In the genomic region with DNA sequence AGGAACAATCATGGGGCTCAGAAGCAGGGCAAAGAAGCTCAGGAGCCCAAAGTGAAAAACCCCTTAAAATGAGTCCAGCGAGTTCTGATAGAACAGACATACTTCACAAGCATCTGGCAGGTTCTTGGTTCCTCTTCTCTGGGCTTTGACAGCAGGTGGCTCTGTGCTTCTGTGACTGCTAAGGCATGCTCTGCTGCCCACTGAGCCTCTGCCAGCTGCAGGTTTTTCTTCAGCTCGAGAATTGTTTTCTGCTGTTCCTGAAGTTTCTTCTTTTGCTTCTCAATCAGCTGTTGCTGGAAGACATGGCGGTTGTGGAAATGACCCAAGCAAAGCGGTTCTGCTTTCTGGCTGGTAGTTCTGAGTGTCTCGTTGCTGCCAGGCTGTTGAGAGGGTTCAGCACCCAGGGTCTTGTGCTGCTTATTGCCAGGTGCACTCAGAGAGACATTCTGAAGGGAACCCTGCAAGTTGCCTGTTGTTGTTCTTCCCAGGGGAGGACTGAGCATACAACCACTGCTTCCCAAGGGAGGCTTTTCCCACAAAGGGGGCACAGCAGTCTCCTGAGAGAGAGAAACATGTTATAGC, we compare ENCODE assay signal across 15 cellular contexts. TPM values are rescaled to one million over a fixed set of nuclear protein-coding genes. Genes with fewer than 3 reads are reported as not detected.
A peak's percentile ranks its signal among the peaks of the same experiment; 100 is the strongest.
DNase-seq lines count a peak whose midpoint lies in the region; ATAC-seq, FAIRE-seq and TF ChIP-seq lines count a peak whose summit lies in the region.
"Had no signal": no experiment of that assay in that cellular context is flagged by ENCODE, and none has a peak within 500 bp of the region (broad histone marks: within the 10 kb centered on the region; RNA-seq: fewer than 3 reads in every experiment).

No MANE protein-coding gene starts in this region.

- H3K27me3 ChIP-seq in SU-DHL-6 (ENCODE audit: low read length): no peaks in the 10 kb centered on the region
- H3K27me3 ChIP-seq: tibial nerve had no signal

- H3K9me3 ChIP-seq in SU-DHL-6 (ENCODE audit: insufficient read depth, low read length): no peaks in the 10 kb centered on the region
- H3K9me3 ChIP-seq: tibial nerve had no signal

- peak; percentile 83 for ATAC-seq in GM21367 (IDR thresholded peaks at IDR 0.05; ENCODE audit: unreplicated experiment)
- peak; percentile 63 for ATAC-seq in HG03060 (IDR thresholded peaks at IDR 0.05; ENCODE audit: low read depth, unreplicated experiment)
- ATAC-seq: T-cell had no signal

- H2AFZ ChIP-seq in SU-DHL-6 (ENCODE audit: low read depth, low read length, severe bottlenecking): peak overlapping the region; percentile 3

- TF ChIP-seq CTCF in SU-DHL-6 (IDR thresholded peaks at IDR 0.05; ENCODE audit: insufficient read depth, low read length, poor library complexity, severe bottlenecking): peak; percentile 23

- in situ Hi-C loops in G401 (cut with HindIII; ENCODE audit: low sequenced_read_pairs): no loop called here

- no peaks in the 10 kb centered on the region for H3K79me2 ChIP-seq in SU-DHL-6 (ENCODE audit: insufficient read depth, low read length)

- H3K4me2 ChIP-seq in SU-DHL-6 (ENCODE audit: low read depth, low read length, poor library complexity, severe bottlenecking): peak overlapping the region; percentile 46

- peak overlapping the region; percentile 11; the same call in 1 of the 2 replicates for H3K9ac ChIP-seq in SU-DHL-6 (ENCODE audit: low read length)

- no peaks in the 10 kb centered on the region for H3F3A ChIP-seq in SU-DHL-6 (ENCODE audit: insufficient read depth)

- DNase-seq in GM18507 (ENCODE audit: extremely low spot score, insufficient read length, low read depth) (no peak), SKM-1 treated with dmso at 0.1 percent for 144 hours (lab: John Stamatoyannopoulos, UW; ENCODE audit: unreplicated experiment) (no peak), medulla oblongata (ENCODE audit: extremely low spot score) (no peak), G401 (ENCODE audit: low spot score) (no peak), putamen (ENCODE audit: low spot score) (no peak)
- DNase-seq: CD4-positive, CD25-positive, alpha-beta regulatory T cell; IMR-90; stimulated activated CD4-positive, alpha-beta T cell treated with anti-CD3 and anti-CD28 coated beads, Interleukin-4, amount 100 ng/mL, for 4 hours had no signal

- no peak overlapping the region for H3K4me3 ChIP-seq in SU-DHL-6 (ENCODE audit: insufficient read depth, low read length, poor library complexity, severe bottlenecking)
- H3K4me3 ChIP-seq: tibial nerve had no signal

- no peaks in the 10 kb centered on the region for H4K20me1 ChIP-seq in SU-DHL-6 (ENCODE audit: low read depth, low read length)

- no peaks in the 10 kb centered on the region for H3K36me3 ChIP-seq in SU-DHL-6 (ENCODE audit: low read length)

- peak overlapping the region; percentile 15 for H3K27ac ChIP-seq in SU-DHL-6 (ENCODE audit: low read depth, low read length)
- H3K27ac ChIP-seq: tibial nerve had no signal

- peak; percentile 69 for FAIRE-seq in GM18507 (lab: Jason Lieb, UNC)
- FAIRE-seq: astrocyte, keratinocyte had no signal

- H3K9me2 ChIP-seq in SU-DHL-6 (replicated peaks; ENCODE audit: insufficient read depth, low read length): no peaks in the 10 kb centered on the region

RNA-seq across cellular contexts. Expression of a gene that starts 50.8 kb away (rescaled TPM):
- total RNA-seq in G401 (2014; rRNA removed; shearing (Covaris generic)): 0.49 and 0.54 TPM in 2 replicates

RNA-seq across cellular contexts. Expression of a gene that starts 51.0 kb away (rescaled TPM):
- total RNA-seq in G401 (2014; rRNA removed; shearing (Covaris generic)): 34.7 and 38.6 TPM in 2 replicates

RNA-seq across cellular contexts. Expression of a gene that starts 57.7 kb away (rescaled TPM):
- 8.0 and 12.1 TPM in 2 replicates for total RNA-seq in G401 (2014; rRNA removed; shearing (Covaris generic))
